In the genomic region with DNA sequence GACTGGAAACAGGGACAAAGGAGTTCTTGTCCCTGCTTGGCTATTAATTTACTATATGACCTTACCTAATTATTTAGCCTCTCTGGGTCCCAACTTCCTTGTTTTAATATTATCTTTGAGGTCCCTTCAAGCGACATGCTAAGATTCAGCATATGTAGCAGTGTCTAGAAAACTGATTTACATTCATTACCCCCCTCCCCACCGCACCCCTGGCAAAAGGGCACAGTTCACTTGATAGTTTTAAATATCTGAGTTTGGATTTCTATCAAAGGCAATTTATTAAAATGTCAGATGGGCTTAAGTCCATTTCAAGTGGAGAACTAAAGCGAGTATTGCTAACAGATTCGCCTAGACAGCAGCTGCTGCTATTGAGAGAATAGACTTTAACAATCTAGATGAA, we compare ENCODE assay signal across 10 cellular contexts. TPM values are rescaled to one million over a fixed set of nuclear protein-coding genes. Genes with fewer than 3 reads are reported as not detected.
DNase-seq lines count a peak whose midpoint lies in the region; ATAC-seq, FAIRE-seq and TF ChIP-seq lines count a peak whose summit lies in the region.
"Had no signal": no experiment of that assay in that cellular context is flagged by ENCODE, and none has a peak within 500 bp of the region (broad histone marks: within the 10 kb centered on the region; RNA-seq: fewer than 3 reads in every experiment).

No MANE protein-coding gene starts in this region.

- BruUV-seq in MCF 10A (replicated peaks; lab: Mats Ljungman, UMichigan), result no TSS peak

- intact Hi-C loops in MCF 10A (cut with micrococcal nuclease), result no loop called here
- intact Hi-C loops in breast epithelium (cut with DNase I; ENCODE audit: low total_unique reads), result no loop called here

- H2BK15ac ChIP-seq in neuronal stem cell (ENCODE audit: low read length), result no peak overlapping the region

- H3K14ac ChIP-seq in neuronal stem cell (ENCODE audit: low read length), result no peak overlapping the region

- no peaks in the 10 kb centered on the region for H3K36me3 Mint-ChIP-seq in MCF 10A (ENCODE audit: insufficient read depth, unreplicated experiment)
- H3K36me3 Mint-ChIP-seq in astrocyte (ENCODE audit: low read depth, unreplicated experiment), result no peaks in the 10 kb centered on the region

- H3K27ac Mint-ChIP-seq in MCF 10A (ENCODE audit: low read depth, unreplicated experiment) (peak overlapping the region; percentile 42), astrocyte (ENCODE audit: unreplicated experiment) (peak overlapping the region; percentile 88)

- H3K4me2 ChIP-seq in astrocyte (ENCODE audit: low read length) (peak overlapping the region; percentile 66), neuronal stem cell (ENCODE audit: insufficient read depth, low read length, poor library complexity, severe bottlenecking) (no peak overlapping the region)

- H3K4me3 Mint-ChIP-seq in MCF 10A (ENCODE audit: unreplicated experiment), result no peak overlapping the region
- peak overlapping the region; percentile 52 for H3K4me3 Mint-ChIP-seq in astrocyte (ENCODE audit: unreplicated experiment)

- no peak overlapping the region for H2BK12ac ChIP-seq in neuronal stem cell (ENCODE audit: low read length)

- H3K23ac ChIP-seq in neuronal stem cell (ENCODE audit: low read depth, low read length, poor library complexity), result no peak overlapping the region

- no peak overlapping the region for H3K27ac ChIP-seq in breast epithelium
- H3K27ac ChIP-seq in astrocyte (ENCODE audit: low read depth, low read length), result no peak overlapping the region
- peak overlapping the region in 1 of 2 donors; percentile 5 for H3K27ac ChIP-seq in mucosa of rectum (ENCODE audit: low read depth in 2 of 2, low read length in 2 of 2)
- H3K27ac ChIP-seq in neuronal stem cell (replicated peaks; ENCODE audit: low read length), result no peak overlapping the region
- H3K27ac ChIP-seq in coronary artery, result no peak overlapping the region

- no peak for FAIRE-seq in astrocyte (lab: Jason Lieb, UNC)

- H3K9ac ChIP-seq in astrocyte (ENCODE audit: low read length) (peak overlapping the region; percentile 25), mucosa of rectum (ENCODE audit: low read depth in 1 of 2, low read length in 2 of 2) (peak overlapping the region; percentile 9 to 22), neuronal stem cell (ENCODE audit: low read depth, low read length, poor library complexity) (no peak overlapping the region)

- no peak overlapping the region for H3K4ac ChIP-seq in neuronal stem cell (ENCODE audit: low read length)

- peaks cover 2% of the 10 kb centered on the region for H3K79me1 ChIP-seq in neuronal stem cell (ENCODE audit: low read depth, low read length)

- no peak overlapping the region for H2BK5ac ChIP-seq in neuronal stem cell (ENCODE audit: low read length)

- POLR2A ChIA-PET in MCF 10A (lab: Yijun Ruan, JAX), result interaction anchor here (1.0 to 1.3 kb wide), 3 partner anchors 39 to 84 kb away, joined by 3 to 6 read pairs (median 4); no protein-coding TSS in a partner anchor
- POLR2A ChIA-PET in GM10248 (lab: Yijun Ruan, JAX), result no interaction called here

- peaks cover 37% of the 10 kb centered on the region for H3K4me1 Mint-ChIP-seq in MCF 10A (ENCODE audit: insufficient read depth, unreplicated experiment)
- H3K4me1 Mint-ChIP-seq in astrocyte (ENCODE audit: low read depth, unreplicated experiment), result peaks cover 56% of the 10 kb centered on the region

- no peaks in the 10 kb centered on the region for H3K9me3 Mint-ChIP-seq in MCF 10A (ENCODE audit: unreplicated experiment)
- H3K9me3 Mint-ChIP-seq in astrocyte (ENCODE audit: unreplicated experiment), result no peaks in the 10 kb centered on the region

- no peak overlapping the region for H4K91ac ChIP-seq in neuronal stem cell (ENCODE audit: low read depth, low read length, poor library complexity)

- CTCF ChIA-PET in MCF 10A (lab: Yijun Ruan, JAX) (interaction anchor here (0.6 to 7.0 kb wide), 6 partner anchors 47 to 233 kb away, joined by 3 to 91 read pairs (median 3); no protein-coding TSS in a partner anchor), GM10248 (lab: Yijun Ruan, JAX) (interaction anchor here (1.4 kb wide), 1 partner anchor 480 kb away, joined by 4 read pairs; no protein-coding TSS in a partner anchor)

- TF ChIP-seq POLR2A in breast epithelium (IDR thresholded peaks at IDR 0.05), result no peak

- H3K79me2 ChIP-seq in astrocyte (ENCODE audit: insufficient read depth, low read length), result peaks cover 79% of the 10 kb centered on the region

- no peak overlapping the region for H4K8ac ChIP-seq in neuronal stem cell (ENCODE audit: low read depth, low read length)

- H2AFZ ChIP-seq in astrocyte (ENCODE audit: low read depth, low read length) (no peak overlapping the region), neuronal stem cell (ENCODE audit: low read length) (no peak overlapping the region)

- H2BK120ac ChIP-seq in neuronal stem cell (ENCODE audit: low read depth, low read length), result no peak overlapping the region

- H3K27me3 Mint-ChIP-seq in MCF 10A (ENCODE audit: insufficient read depth, unreplicated experiment) (no peaks in the 10 kb centered on the region), astrocyte (ENCODE audit: low read depth, unreplicated experiment) (no peaks in the 10 kb centered on the region)

- peaks cover 50% of the 10 kb centered on the region for H4K20me1 ChIP-seq in astrocyte (ENCODE audit: insufficient read depth, low read length)

- H3K9me3 ChIP-seq in breast epithelium, result no peaks in the 10 kb centered on the region
- H3K9me3 ChIP-seq in astrocyte (ENCODE audit: insufficient read depth, low read depth, low read length), result no peaks in the 10 kb centered on the region
- no peaks in the 10 kb centered on the region for H3K9me3 ChIP-seq in mucosa of rectum (ENCODE audit: control insufficient read depth in 2 of 2, low read length in 2 of 2)
- no peaks in the 10 kb centered on the region for H3K9me3 ChIP-seq in neuronal stem cell (replicated peaks in 1 of 2; ENCODE audit: control insufficient read depth in 2 of 2, insufficient read depth in 1 of 2, low read depth in 1 of 2, low read length in 2 of 2)

- no peak overlapping the region for H3K4me3 ChIP-seq in breast epithelium
- no peak overlapping the region for H3K4me3 ChIP-seq in astrocyte (ENCODE audit: insufficient read depth, low read depth, low read length)
- peak overlapping the region; percentile 49 to 89 for H3K4me3 ChIP-seq in mucosa of rectum (ENCODE audit: low read length in 2 of 2)
- H3K4me3 ChIP-seq in neuronal stem cell (ENCODE audit: low read length in 2 of 2), result peak overlapping the region in 1 of 2 donors; percentile 86
- no peak overlapping the region for H3K4me3 ChIP-seq in coronary artery

- ATAC-seq in GM19395 (IDR thresholded peaks at IDR 0.05; ENCODE audit: unreplicated experiment), result no peak

- H3K18ac ChIP-seq in neuronal stem cell (ENCODE audit: low read length), result no peak overlapping the region

- TF ChIP-seq CTCF in MCF 10A (IDR thresholded peaks at IDR 0.05; ENCODE audit: unreplicated experiment) (no peak), breast epithelium (IDR thresholded peaks at IDR 0.05) (no peak), astrocyte (IDR thresholded peaks at IDR 0.05; ENCODE audit: insufficient read depth, low read depth, low read length) (no peak), GM10248 (IDR thresholded peaks at IDR 0.05; ENCODE audit: control extremely low read depth, extremely low read depth, low read depth, missing control alignments) (no peak), coronary artery (IDR thresholded peaks at IDR 0.05) (no peak)

- H3K36me3 ChIP-seq in breast epithelium (no peaks in the 10 kb centered on the region), astrocyte (ENCODE audit: insufficient read depth, low read length) (no peaks in the 10 kb centered on the region), mucosa of rectum (ENCODE audit: control insufficient read depth in 2 of 2, insufficient read depth in 2 of 2, low read length in 2 of 2) (no peaks in the 10 kb centered on the region), neuronal stem cell (replicated peaks in 1 of 2; ENCODE audit: control insufficient read depth in 2 of 2, insufficient read depth in 2 of 2, low read length in 2 of 2) (no peaks in the 10 kb centered on the region)

- no peak overlapping the region for H2AK5ac ChIP-seq in neuronal stem cell (ENCODE audit: low read depth, low read length)

- no peaks in the 10 kb centered on the region for H3K27me3 ChIP-seq in breast epithelium
- H3K27me3 ChIP-seq in astrocyte (ENCODE audit: insufficient read depth, low read length), result no peaks in the 10 kb centered on the region
- no peaks in the 10 kb centered on the region for H3K27me3 ChIP-seq in mucosa of rectum (ENCODE audit: control insufficient read depth in 2 of 2, insufficient read depth in 2 of 2, low read length in 2 of 2)
- no peaks in the 10 kb centered on the region for H3K27me3 ChIP-seq in neuronal stem cell (ENCODE audit: control insufficient read depth in 3 of 3, insufficient read depth in 3 of 3, low read depth in 1 of 3, low read length in 3 of 3)

- DNase-seq in MCF 10A (ENCODE audit: unreplicated experiment) (no peak), breast epithelium (ENCODE audit: low spot score in 2 of 2) (no peak), astrocyte (ENCODE audit: low read depth) (no peak), neuronal stem cell (ENCODE audit: low spot score) (no peak), GM10248 (ENCODE audit: extremely low spot score) (no peak), coronary artery (ENCODE audit: low spot score) (no peak)
- DNase-seq: cortex of kidney, SIG-M5 had no signal

- no CpG with 5 or more reads among the region's 4 CpGs for WGBS in neuronal stem cell (ENCODE audit: extremely low coverage in 2 of 2, insufficient read length in 2 of 2, insufficient replicate concordance in 1 of 2), 2 donors

- H3K4me1 ChIP-seq in breast epithelium (peaks cover 0 to 13% of the 10 kb centered on the region in 2 donors), astrocyte (ENCODE audit: insufficient read depth, low read length) (peaks cover 60% of the 10 kb centered on the region), mucosa of rectum (ENCODE audit: control insufficient read depth in 2 of 2, insufficient read depth in 2 of 2, low read length in 2 of 2) (peaks cover 33 to 66% of the 10 kb centered on the region in 2 donors), neuronal stem cell (ENCODE audit: control insufficient read depth in 2 of 2, insufficient read depth in 1 of 2, low read depth in 1 of 2, low read length in 2 of 2) (peaks cover 21 to 45% of the 10 kb centered on the region in 2 donors)

RNA-seq across cellular contexts. Expression of gene CEMIP2, which starts 3.9 kb away (rescaled TPM):
- total RNA-seq in MCF 10A (2022), result 13.7 and 17.7 TPM in 2 replicates
- 100 to 1,000 TPM in 1 of 3 donors, 10 to 100 TPM in 2; 79.0 to 144 (median 81.2) TPM for total RNA-seq in breast epithelium
- total RNA-seq in astrocyte, result 137 and 139 TPM in 2 replicates
- polyA plus RNA-seq in neuronal stem cell (2013, experiment 1 of 2), result 79.6 TPM
- 79.1 TPM for polyA plus RNA-seq in neuronal stem cell (2013, experiment 2 of 2)

Comparison
In these comparisons a context has a peak if more than half of its experiments do, and no peak if none do; other contexts are left out.
1. H3K4me3 ChIP-seq: peak in mucosa of rectum (2 of 2); none in breast epithelium (0 of 3), astrocyte (single experiment) and coronary artery (single experiment).